Comparison of ENCODE assay signal across 13 cellular contexts in the genomic region with DNA sequence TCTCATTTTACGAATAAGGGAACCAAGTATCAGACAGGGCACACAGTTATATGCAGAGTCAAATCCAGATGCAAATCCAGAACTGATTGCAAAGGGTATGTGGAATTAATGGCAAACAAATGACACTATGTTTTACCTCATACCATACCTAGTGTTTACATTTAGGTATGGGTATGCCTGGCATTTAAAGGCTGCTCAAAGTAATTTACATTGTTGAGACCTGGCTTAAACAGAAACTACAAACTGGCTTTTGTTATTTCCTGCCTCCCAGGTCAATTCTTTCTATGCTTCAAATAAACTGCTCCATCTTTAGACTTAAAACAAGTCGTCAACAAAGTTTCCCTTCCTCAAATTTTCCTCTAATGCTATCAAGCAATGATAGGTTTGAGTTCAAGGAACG. TPM values are rescaled to one million over a fixed set of nuclear protein-coding genes. Genes with fewer than 3 reads are reported as not detected.
DNase-seq lines count a peak whose midpoint lies in the region; ATAC-seq and TF ChIP-seq lines count a peak whose summit lies in the region.
"Had no signal": no experiment of that assay in that cellular context is flagged by ENCODE, and none has a peak within 500 bp of the region (broad histone marks: within the 10 kb centered on the region; RNA-seq: fewer than 3 reads in every experiment).

No MANE protein-coding gene starts in this region.

- no peak overlapping the region for H2AFZ ChIP-seq in H9 (ENCODE audit: low read length)
- H2AFZ ChIP-seq: parathyroid adenoma had no signal

- WGBS in H9 (ENCODE audit: extremely low coverage, insufficient read length, low lambda C conversion rate) = no CpG with 5 or more reads among the region's 3 CpGs

- H3K27ac Mint-ChIP-seq in activated CD4-positive, alpha-beta T cell treated with anti-CD3 and anti-CD28 coated beads, Interleukin-2, amount 10 ng/mL, durations not matched to agents 7 days and 5 days = peak overlapping the region; percentile 79
- peak overlapping the region in 2 of 3 experiments; percentile 76 to 95; a peak in 4 of 7 replicates for H3K27ac Mint-ChIP-seq in H9
- H3K27ac Mint-ChIP-seq in activated CD8-positive, alpha-beta T cell treated with anti-CD3 and anti-CD28 coated beads for 36 hours = peak overlapping the region; percentile 76
- peak overlapping the region in 7 of 10 donors; percentile 26 to 81 (median 65) for H3K27ac Mint-ChIP-seq in naive thymus-derived CD8-positive, alpha-beta T cell

- peak overlapping the region; percentile 17 for H3K4me2 ChIP-seq in H9 (ENCODE audit: insufficient read depth, insufficient read length, low read length)

- no peak overlapping the region for H3K18ac ChIP-seq in H9 (ENCODE audit: insufficient read length, low read depth, low read length)

- no peak for ATAC-seq in activated CD8-positive, alpha-beta T cell treated with anti-CD3 and anti-CD28 coated beads for 36 hours
- ATAC-seq in naive thymus-derived CD8-positive, alpha-beta T cell = no peak
- ATAC-seq in left cardiac atrium = no peak
- ATAC-seq: upper lobe of right lung had no signal

- no peak overlapping the region for H3K56ac ChIP-seq in H9 (ENCODE audit: insufficient read length, low read depth, low read length)

- H2BK120ac ChIP-seq in H9 (ENCODE audit: low read depth, low read length, poor library complexity, severe bottlenecking) = no peak overlapping the region

- CTCF ChIA-PET in activated CD4-positive, alpha-beta T cell treated with anti-CD3 and anti-CD28 coated beads, Interleukin-2, amount 10 ng/mL, durations not matched to agents 7 days and 5 days (lab: Charles Lee) = no interaction called here
- CTCF ChIA-PET in activated CD8-positive, alpha-beta T cell treated with anti-CD3 and anti-CD28 coated beads for 36 hours (lab: Charles Lee) = no interaction called here

- H4K8ac ChIP-seq in H9 (replicated peaks; ENCODE audit: insufficient read length, low read depth, low read length) = no peak overlapping the region

- intact Hi-C loops in activated CD8-positive, alpha-beta T cell treated with anti-CD3 and anti-CD28 coated beads for 36 hours (cut with micrococcal nuclease) = loop anchor here (5.0 kb wide), 1 partner anchor 32 kb away; a partner anchor contains a TSS
- intact Hi-C loops in left cardiac atrium (cut with DNase I) = loop anchor here in 1 of 2 donors (5.0 kb wide), 1 partner anchor 32 kb away; a partner anchor contains a TSS

- H2AK5ac ChIP-seq in H9 (ENCODE audit: insufficient read length, low read length) = no peak overlapping the region

- H4K20me1 ChIP-seq in H9 (ENCODE audit: control insufficient read depth, insufficient read depth, insufficient read length) = no peaks in the 10 kb centered on the region

- no peak overlapping the region for H2BK5ac ChIP-seq in H9 (ENCODE audit: insufficient read length, low read length)

- H4K5ac ChIP-seq in H9 (ENCODE audit: insufficient read length, low read depth, low read length) = no peak overlapping the region

- peaks cover 7% of the 10 kb centered on the region; the same call in 1 of the 2 replicates for H3K4me1 ChIP-seq in H9 (ENCODE audit: insufficient read depth, low read length)
- H3K4me1 ChIP-seq: parathyroid adenoma had no signal

- no peak overlapping the region for H2BK15ac ChIP-seq in H9 (ENCODE audit: low read depth, low read length)

- H3K4ac ChIP-seq in H9 (ENCODE audit: low read depth, low read length) = no peak overlapping the region

- H3K27me3 Mint-ChIP-seq in activated CD4-positive, alpha-beta T cell treated with anti-CD3 and anti-CD28 coated beads, Interleukin-2, amount 10 ng/mL, durations not matched to agents 7 days and 5 days = no peaks in the 10 kb centered on the region
- H3K27me3 Mint-ChIP-seq in H9 (ENCODE audit: low read depth) = no peaks in the 10 kb centered on the region
- no peaks in the 10 kb centered on the region for H3K27me3 Mint-ChIP-seq in activated CD8-positive, alpha-beta T cell treated with anti-CD3 and anti-CD28 coated beads for 36 hours
- no peaks in the 10 kb centered on the region for H3K27me3 Mint-ChIP-seq in naive thymus-derived CD8-positive, alpha-beta T cell

- H3K23me2 ChIP-seq in H9 (ENCODE audit: insufficient read length, low read depth, low read length, poor library complexity, severe bottlenecking) = no peaks in the 10 kb centered on the region

- no peak overlapping the region for H3T11ph ChIP-seq in H9 (ENCODE audit: low read length)

- no peak overlapping the region for H3K4me3 Mint-ChIP-seq in activated CD4-positive, alpha-beta T cell treated with anti-CD3 and anti-CD28 coated beads, Interleukin-2, amount 10 ng/mL, durations not matched to agents 7 days and 5 days
- no peak overlapping the region for H3K4me3 Mint-ChIP-seq in H9
- no peak overlapping the region for H3K4me3 Mint-ChIP-seq in activated CD8-positive, alpha-beta T cell treated with anti-CD3 and anti-CD28 coated beads for 36 hours
- H3K4me3 Mint-ChIP-seq in naive thymus-derived CD8-positive, alpha-beta T cell = no peak overlapping the region

- no peak overlapping the region for H2BK12ac ChIP-seq in H9 (ENCODE audit: insufficient read length, low read depth, low read length)

- no peak overlapping the region for H3K9ac ChIP-seq in H9 (ENCODE audit: extremely low read depth, insufficient read length, low read length)
- H3K9ac ChIP-seq: parathyroid adenoma had no signal

- H2BK20ac ChIP-seq in H9 (ENCODE audit: low read depth, low read length, poor library complexity, severe bottlenecking) = no peak overlapping the region

- no peaks in the 10 kb centered on the region for H3K27me3 ChIP-seq in H9 (ENCODE audit: insufficient read depth, low read length)
- H3K27me3 ChIP-seq: upper lobe of right lung had no signal

- H3K27ac ChIP-seq in H9 (ENCODE audit: insufficient read length, low read depth, low read length) = peak overlapping the region; percentile 14
- H3K27ac ChIP-seq: parathyroid adenoma, upper lobe of right lung had no signal

- H3K79me1 ChIP-seq in H9 (ENCODE audit: insufficient read depth, low read depth, low read length, poor library complexity, severe bottlenecking) = no peaks in the 10 kb centered on the region

- TF ChIP-seq CTCF in H9 (conservative IDR thresholded peaks at IDR 0.05) = no peak
- no peak for TF ChIP-seq CTCF in activated CD8-positive, alpha-beta T cell treated with anti-CD3 and anti-CD28 coated beads for 36 hours (IDR thresholded peaks at IDR 0.05)

- peaks cover 19% of the 10 kb centered on the region for H3K36me3 Mint-ChIP-seq in activated CD4-positive, alpha-beta T cell treated with anti-CD3 and anti-CD28 coated beads, Interleukin-2, amount 10 ng/mL, durations not matched to agents 7 days and 5 days (ENCODE audit: low read depth)
- H3K36me3 Mint-ChIP-seq in H9 (ENCODE audit: insufficient read depth in 1 of 3, low read depth in 3 of 3) = peaks cover 0 to 5% (median 5%) of the 10 kb centered on the region in 3 experiments; a peak in 5 of 7 replicates
- H3K36me3 Mint-ChIP-seq in activated CD8-positive, alpha-beta T cell treated with anti-CD3 and anti-CD28 coated beads for 36 hours (ENCODE audit: low read depth) = peaks cover 6% of the 10 kb centered on the region
- H3K36me3 Mint-ChIP-seq in naive thymus-derived CD8-positive, alpha-beta T cell = peaks cover 0 to 4% (median 3%) of the 10 kb centered on the region in 3 donors

- H3K14ac ChIP-seq in H9 (ENCODE audit: insufficient read depth, low read length) = no peak overlapping the region

- peaks cover 24% of the 10 kb centered on the region for H3K4me1 Mint-ChIP-seq in activated CD4-positive, alpha-beta T cell treated with anti-CD3 and anti-CD28 coated beads, Interleukin-2, amount 10 ng/mL, durations not matched to agents 7 days and 5 days
- H3K4me1 Mint-ChIP-seq in H9 = peaks cover 25% of the 10 kb centered on the region in 2 experiments
- H3K4me1 Mint-ChIP-seq in activated CD8-positive, alpha-beta T cell treated with anti-CD3 and anti-CD28 coated beads for 36 hours (ENCODE audit: low read depth) = peaks cover 23% of the 10 kb centered on the region
- H3K4me1 Mint-ChIP-seq in naive thymus-derived CD8-positive, alpha-beta T cell = peaks cover 7 to 39% (median 28%) of the 10 kb centered on the region in 4 donors

- H3K23ac ChIP-seq in H9 (ENCODE audit: insufficient read length, low read depth, low read length) = no peak overlapping the region

- no peaks in the 10 kb centered on the region for H3K9me3 ChIP-seq in H9 (ENCODE audit: control insufficient read depth, low read depth, low read length)
- H3K9me3 ChIP-seq: upper lobe of right lung had no signal

- no peak overlapping the region for H4K91ac ChIP-seq in H9 (ENCODE audit: insufficient read length, low read depth, low read length)

- DNase-seq in activated CD4-positive, alpha-beta T cell treated with anti-CD3 and anti-CD28 coated beads, Interleukin-2, amount 10 ng/mL, durations not matched to agents 7 days and 5 days = no peak
- DNase-seq in activated CD4-positive, alpha-beta T cell treated with anti-CD3 and anti-CD28 coated beads for 1 hour = no peak
- DNase-seq in H9 = no peak
- no peak for DNase-seq in activated CD8-positive, alpha-beta T cell treated with anti-CD3 and anti-CD28 coated beads for 36 hours
- DNase-seq in naive thymus-derived CD8-positive, alpha-beta T cell = no peak
- DNase-seq in NCI-H524 treated with DMSO at 0.1 percent for 48 hours (lab: John Stamatoyannopoulos, UW) = no peak
- DNase-seq in left cardiac atrium = no peak
- no peak for DNase-seq in NCI-H1930 (lab: John Stamatoyannopoulos, UW)
- DNase-seq: activated CD8-positive, alpha-beta memory T cell treated with anti-CD3 and anti-CD28 coated beads for 24 hours; DMS79 treated with DMSO at 0.1 percent for 48 hours; GOT3; upper lobe of right lung had no signal

- H3K9me3 Mint-ChIP-seq in activated CD4-positive, alpha-beta T cell treated with anti-CD3 and anti-CD28 coated beads, Interleukin-2, amount 10 ng/mL, durations not matched to agents 7 days and 5 days = no peaks in the 10 kb centered on the region
- no peaks in the 10 kb centered on the region for H3K9me3 Mint-ChIP-seq in H9
- peaks cover 2% of the 10 kb centered on the region for H3K9me3 Mint-ChIP-seq in activated CD8-positive, alpha-beta T cell treated with anti-CD3 and anti-CD28 coated beads for 36 hours
- peaks cover 0 to 3% (median 0%) of the 10 kb centered on the region in 9 donors for H3K9me3 Mint-ChIP-seq in naive thymus-derived CD8-positive, alpha-beta T cell

- H3K79me2 ChIP-seq in H9 (ENCODE audit: insufficient read depth, low read length) = peaks cover 6% of the 10 kb centered on the region; the same call in 1 of the 2 replicates

- POLR2A ChIA-PET in activated CD4-positive, alpha-beta T cell treated with anti-CD3 and anti-CD28 coated beads, Interleukin-2, amount 10 ng/mL, durations not matched to agents 7 days and 5 days (lab: Charles Lee) = no interaction called here
- POLR2A ChIA-PET in activated CD8-positive, alpha-beta T cell treated with anti-CD3 and anti-CD28 coated beads for 36 hours (lab: Charles Lee) = interaction anchor here (0.6 kb wide), 1 partner anchor 12 kb away, joined by 3 read pairs; no protein-coding TSS in a partner anchor
- POLR2A ChIA-PET in naive thymus-derived CD8-positive, alpha-beta T cell (lab: Charles Lee) = interaction anchor here (1.0 kb wide), 1 partner anchor 34 kb away, joined by 3 read pairs; a partner anchor contains a TSS

RNA-seq across cellular contexts. Expression of a gene that starts 33.7 kb away (rescaled TPM):
- 10 to 100 TPM; 51.2 to 58.2 TPM for total RNA-seq in activated CD4-positive, alpha-beta T cell treated with anti-CD3 and anti-CD28 coated beads, Interleukin-2, amount 10 ng/mL, durations not matched to agents 7 days and 5 days
- total RNA-seq in H9 (2021) (79.8 and 82.4 TPM in 2 replicates), left cardiac atrium (10 to 100 TPM; 46.0 to 56.4 TPM)
- total RNA-seq in activated CD8-positive, alpha-beta T cell treated with anti-CD3 and anti-CD28 coated beads for 36 hours = 10 to 100 TPM; 50.8 to 53.1 TPM
- 10 to 100 TPM; 63.4 to 67.6 TPM for total RNA-seq in naive thymus-derived CD8-positive, alpha-beta T cell
- 10 to 100 TPM in 2 of 3 donors, 1 to 10 TPM in 1; 9.9 to 16.5 (median 10.8) TPM for polyA plus RNA-seq in naive thymus-derived CD8-positive, alpha-beta T cell
